2 cellular contexts compared by ENCODE assay signal in genomic region chr1:160208179-160209040, GRCh38.
TF ChIP-seq lines count a peak whose summit lies in the region.

No MANE protein-coding gene starts in this region.

TF ChIP-seq in SK-N-SH, 30 proteins besides CTCF, POLR2A, EP300 and RAD21 (continued from another document):
- TF ChIP-seq ZBTB33 (IDR thresholded peaks at IDR 0.05; ENCODE audit: borderline replicate concordance, low read depth) (no peak), GATA2 (CRISPR knock-in tag; IDR thresholded peaks at IDR 0.05) (no peak), PBX3 (IDR thresholded peaks at IDR 0.05) (no peak), POLR2AphosphoS5 (IDR thresholded peaks at IDR 0.05; ENCODE audit: low read depth, low read length) (no peak), YY1 (IDR thresholded peaks at IDR 0.05; ENCODE audit: low read depth) (no peak), MXI1 (IDR thresholded peaks at IDR 0.05; ENCODE audit: low read depth, low read length) (no peak), NFIC (IDR thresholded peaks at IDR 0.05; ENCODE audit: borderline replicate concordance) (no peak), RFX5 (IDR thresholded peaks at IDR 0.05; ENCODE audit: low read length) (no peak), SIN3A (IDR thresholded peaks at IDR 0.05; ENCODE audit: borderline replicate concordance, low read depth, low read length) (no peak), RXRA (IDR thresholded peaks at IDR 0.05; ENCODE audit: borderline replicate concordance, low read depth) (no peak), SMC3 (IDR thresholded peaks at IDR 0.05; ENCODE audit: low read depth, low read length) (no peak), MEF2A (IDR thresholded peaks at IDR 0.05; ENCODE audit: borderline replicate concordance, low read depth) (no peak), TEAD4 (IDR thresholded peaks at IDR 0.05; ENCODE audit: borderline replicate concordance, insufficient read depth) (no peak), RCOR1 (IDR thresholded peaks at IDR 0.05; ENCODE audit: low read length) (no peak), REST (IDR thresholded peaks at IDR 0.05; ENCODE audit: low read depth, low read length) (no peak), TAF1 (IDR thresholded peaks at IDR 0.05; ENCODE audit: borderline replicate concordance, low read depth, low read length) (no peak), GABPA (IDR thresholded peaks at IDR 0.05; ENCODE audit: low read depth) (no peak)
- TF ChIP-seq, protein P1, sequence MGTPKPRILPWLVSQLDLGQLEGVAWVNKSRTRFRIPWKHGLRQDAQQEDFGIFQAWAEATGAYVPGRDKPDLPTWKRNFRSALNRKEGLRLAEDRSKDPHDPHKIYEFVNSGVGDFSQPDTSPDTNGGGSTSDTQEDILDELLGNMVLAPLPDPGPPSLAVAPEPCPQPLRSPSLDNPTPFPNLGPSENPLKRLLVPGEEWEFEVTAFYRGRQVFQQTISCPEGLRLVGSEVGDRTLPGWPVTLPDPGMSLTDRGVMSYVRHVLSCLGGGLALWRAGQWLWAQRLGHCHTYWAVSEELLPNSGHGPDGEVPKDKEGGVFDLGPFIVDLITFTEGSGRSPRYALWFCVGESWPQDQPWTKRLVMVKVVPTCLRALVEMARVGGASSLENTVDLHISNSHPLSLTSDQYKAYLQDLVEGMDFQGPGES (IDR thresholded peaks at IDR 0.05; ENCODE audit: low read depth, low read length), result no peak

TF ChIP-seq in SK-N-SH treated with all-trans-retinoic acid at 6 μM for 48 hours, 23 proteins besides CTCF, POLR2A, EP300 and RAD21 (continued from another document):
- TF ChIP-seq TSHZ2 (CRISPR knock-in tag; IDR thresholded peaks at IDR 0.05), result no peak
- no peak for TF ChIP-seq CSRNP3 (CRISPR knock-in tag; IDR thresholded peaks at IDR 0.05)
- TF ChIP-seq PPARA (CRISPR knock-in tag; IDR thresholded peaks at IDR 0.05; ENCODE audit: borderline replicate concordance), result no peak
- TF ChIP-seq ZFP3 (CRISPR knock-in tag; IDR thresholded peaks at IDR 0.05), result no peak
- TF ChIP-seq, protein P2, sequence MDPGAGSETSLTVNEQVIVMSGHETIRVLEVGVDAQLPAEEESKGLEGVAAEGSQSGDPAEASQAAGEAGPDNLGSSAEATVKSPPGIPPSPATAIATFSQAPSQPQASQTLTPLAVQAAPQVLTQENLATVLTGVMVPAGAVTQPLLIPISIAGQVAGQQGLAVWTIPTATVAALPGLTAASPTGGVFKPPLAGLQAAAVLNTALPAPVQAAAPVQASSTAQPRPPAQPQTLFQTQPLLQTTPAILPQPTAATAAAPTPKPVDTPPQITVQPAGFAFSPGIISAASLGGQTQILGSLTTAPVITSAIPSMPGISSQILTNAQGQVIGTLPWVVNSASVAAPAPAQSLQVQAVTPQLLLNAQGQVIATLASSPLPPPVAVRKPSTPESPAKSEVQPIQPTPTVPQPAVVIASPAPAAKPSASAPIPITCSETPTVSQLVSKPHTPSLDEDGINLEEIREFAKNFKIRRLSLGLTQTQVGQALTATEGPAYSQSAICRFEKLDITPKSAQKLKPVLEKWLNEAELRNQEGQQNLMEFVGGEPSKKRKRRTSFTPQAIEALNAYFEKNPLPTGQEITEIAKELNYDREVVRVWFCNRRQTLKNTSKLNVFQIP (CRISPR knock-in tag; IDR thresholded peaks at IDR 0.05; ENCODE audit: borderline replicate concordance, low read depth), result no peak
- no peak for TF ChIP-seq TCF4 (CRISPR knock-in tag; IDR thresholded peaks at IDR 0.05; ENCODE audit: borderline replicate concordance)
- TF ChIP-seq TOX (CRISPR knock-in tag; IDR thresholded peaks at IDR 0.05; ENCODE audit: borderline replicate concordance), result no peak
- TF ChIP-seq BACH2 (CRISPR knock-in tag; IDR thresholded peaks at IDR 0.05; ENCODE audit: borderline replicate concordance), result no peak
